ENCODE assay signal across 1 cellular context in the genomic region with DNA sequence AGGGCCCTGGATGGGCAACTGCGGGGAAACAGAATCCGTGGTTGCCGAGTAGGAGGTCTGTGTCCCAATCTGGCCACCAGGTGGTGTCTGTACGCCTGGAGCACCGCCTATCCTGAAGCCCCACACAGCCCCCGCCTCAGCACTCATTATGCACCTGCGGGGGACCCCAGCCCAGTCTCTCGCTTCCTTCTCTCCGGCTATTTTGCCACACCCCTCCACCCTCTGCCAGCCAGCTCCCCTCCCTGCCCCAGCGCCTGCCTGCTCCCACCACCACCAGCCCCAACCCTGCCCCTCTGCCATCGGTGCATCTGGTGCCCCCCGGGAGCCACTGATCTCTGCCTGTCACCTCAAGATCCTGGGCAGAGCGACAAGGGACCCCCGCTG.
TF ChIP-seq lines count a peak whose summit lies in the region.

No MANE protein-coding gene starts in this region.

TF ChIP-seq in liver, 16 proteins besides CTCF, POLR2A, EP300 and RAD21 (continued from another document):
- TF ChIP-seq TAF1 (conservative IDR thresholded peaks at IDR 0.05) (no peak), YY1 (IDR thresholded peaks at IDR 0.05) (no peak), SP1 (IDR thresholded peaks at IDR 0.05) (no peak)
- TF ChIP-seq, protein P1, sequence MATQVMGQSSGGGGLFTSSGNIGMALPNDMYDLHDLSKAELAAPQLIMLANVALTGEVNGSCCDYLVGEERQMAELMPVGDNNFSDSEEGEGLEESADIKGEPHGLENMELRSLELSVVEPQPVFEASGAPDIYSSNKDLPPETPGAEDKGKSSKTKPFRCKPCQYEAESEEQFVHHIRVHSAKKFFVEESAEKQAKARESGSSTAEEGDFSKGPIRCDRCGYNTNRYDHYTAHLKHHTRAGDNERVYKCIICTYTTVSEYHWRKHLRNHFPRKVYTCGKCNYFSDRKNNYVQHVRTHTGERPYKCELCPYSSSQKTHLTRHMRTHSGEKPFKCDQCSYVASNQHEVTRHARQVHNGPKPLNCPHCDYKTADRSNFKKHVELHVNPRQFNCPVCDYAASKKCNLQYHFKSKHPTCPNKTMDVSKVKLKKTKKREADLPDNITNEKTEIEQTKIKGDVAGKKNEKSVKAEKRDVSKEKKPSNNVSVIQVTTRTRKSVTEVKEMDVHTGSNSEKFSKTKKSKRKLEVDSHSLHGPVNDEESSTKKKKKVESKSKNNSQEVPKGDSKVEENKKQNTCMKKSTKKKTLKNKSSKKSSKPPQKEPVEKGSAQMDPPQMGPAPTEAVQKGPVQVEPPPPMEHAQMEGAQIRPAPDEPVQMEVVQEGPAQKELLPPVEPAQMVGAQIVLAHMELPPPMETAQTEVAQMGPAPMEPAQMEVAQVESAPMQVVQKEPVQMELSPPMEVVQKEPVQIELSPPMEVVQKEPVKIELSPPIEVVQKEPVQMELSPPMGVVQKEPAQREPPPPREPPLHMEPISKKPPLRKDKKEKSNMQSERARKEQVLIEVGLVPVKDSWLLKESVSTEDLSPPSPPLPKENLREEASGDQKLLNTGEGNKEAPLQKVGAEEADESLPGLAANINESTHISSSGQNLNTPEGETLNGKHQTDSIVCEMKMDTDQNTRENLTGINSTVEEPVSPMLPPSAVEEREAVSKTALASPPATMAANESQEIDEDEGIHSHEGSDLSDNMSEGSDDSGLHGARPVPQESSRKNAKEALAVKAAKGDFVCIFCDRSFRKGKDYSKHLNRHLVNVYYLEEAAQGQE (IDR thresholded peaks at IDR 0.05) = no peak
